19 cellular contexts compared by ENCODE assay signal in the genomic region with DNA sequence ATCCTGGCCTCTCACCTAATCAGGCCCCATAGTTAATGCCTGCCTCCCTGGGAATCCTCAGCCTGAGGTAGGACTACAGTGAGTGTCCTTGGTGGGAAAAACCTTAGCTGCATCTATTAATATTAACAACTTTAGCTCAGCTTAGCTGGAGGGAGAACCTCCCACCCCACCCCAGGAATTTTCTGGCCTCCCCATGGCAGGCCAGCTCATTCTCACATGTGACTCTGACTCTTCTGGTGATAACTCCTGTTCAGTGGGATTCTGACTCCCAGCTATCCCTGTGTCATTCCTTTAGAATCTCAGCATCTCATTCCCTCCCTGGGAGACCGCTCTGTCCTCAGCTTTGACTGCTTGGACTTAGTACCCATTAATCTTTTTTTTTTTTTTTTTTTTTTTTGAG. TPM values are rescaled to one million over a fixed set of nuclear protein-coding genes. Genes with fewer than 3 reads are reported as not detected.
DNase-seq lines count a peak whose midpoint lies in the region; ATAC-seq, FAIRE-seq and TF ChIP-seq lines count a peak whose summit lies in the region.
"Had no signal": no experiment of that assay in that cellular context is flagged by ENCODE, and none has a peak within 500 bp of the region (broad histone marks: within the 10 kb centered on the region; RNA-seq: fewer than 3 reads in every experiment).

No MANE protein-coding gene starts in this region.

- TF ChIP-seq CTCF in epithelial cell of proximal tubule (conservative IDR thresholded peaks at IDR 0.05; ENCODE audit: low read depth, low read length) (no peak), upper lobe of right lung (IDR thresholded peaks at IDR 0.05) (no peak), esophagus squamous epithelium (IDR thresholded peaks at IDR 0.05) (no peak)

- DNase-seq in EL = peak; percentile 91
- peak; percentile 96 for DNase-seq in RCC 7860 (ENCODE audit: low spot score)
- DNase-seq in epithelial cell of proximal tubule (ENCODE audit: low read depth) = peak; percentile 99
- peak; percentile 22 for DNase-seq in non-pigmented ciliary epithelial cell (ENCODE audit: low read depth)
- DNase-seq in medulla oblongata (ENCODE audit: extremely low spot score) = no peak
- DNase-seq in upper lobe of right lung = no peak
- DNase-seq in esophagus squamous epithelium (lab: John Stamatoyannopoulos, UW) = no peak
- DNase-seq in ecto neural progenitor cell (ENCODE audit: low spot score) = no peak
- DNase-seq: activated CD8-positive, alpha-beta memory T cell treated with anti-CD3 and anti-CD28 coated beads, Interleukin-2, amount 50 U/mL, for 48 hours; CD4-positive, alpha-beta memory T cell; GDM1; H7; MM.1S; substantia nigra had no signal

- H3K36me3 ChIP-seq in upper lobe of right lung (no peaks in the 10 kb centered on the region), esophagus squamous epithelium (no peaks in the 10 kb centered on the region)

- no peaks in the 10 kb centered on the region for H3K27me3 ChIP-seq in upper lobe of right lung
- H3K27me3 ChIP-seq in esophagus squamous epithelium = no peaks in the 10 kb centered on the region

- TF ChIP-seq POLR2A in esophagus squamous epithelium (IDR thresholded peaks at IDR 0.05) = no peak

- H3K27ac ChIP-seq in upper lobe of right lung (no peak overlapping the region), esophagus squamous epithelium (no peak overlapping the region)

- H3K4me1 ChIP-seq in upper lobe of right lung (no peaks in the 10 kb centered on the region), esophagus squamous epithelium (no peaks in the 10 kb centered on the region)

- ATAC-seq in upper lobe of right lung = no peak
- ATAC-seq: activated naive CD4-positive, alpha-beta T cell treated with anti-CD3 and anti-CD28 coated beads, Interleukin-2, amount 50 U/mL, for 72 hours had no signal

- intact Hi-C loops in upper lobe of right lung (cut with DNase I) (no loop called here), esophagus squamous epithelium (cut with DNase I) (no loop called here)

- no peaks in the 10 kb centered on the region for H3K9me3 ChIP-seq in upper lobe of right lung
- H3K9me3 ChIP-seq in esophagus squamous epithelium = no peaks in the 10 kb centered on the region

- 93 to 94% methylated on average over 1 of the region's 1 CpG for WGBS in esophagus squamous epithelium, 2 donors

- H3K4me3 ChIP-seq in epithelial cell of proximal tubule (ENCODE audit: low read depth, low read length) = no peak overlapping the region
- no peak overlapping the region for H3K4me3 ChIP-seq in upper lobe of right lung
- no peak overlapping the region for H3K4me3 ChIP-seq in esophagus squamous epithelium

- peak; percentile 92 for FAIRE-seq in RCC 7860 (lab: Jason Lieb, UNC)
- FAIRE-seq: GM18507 had no signal

RNA-seq across cellular contexts. Expression of a gene that starts 14.5 kb away (rescaled TPM):
- 0.51 and 1.6 TPM in 2 replicates for total RNA-seq in epithelial cell of proximal tubule
- 1.2 TPM for total RNA-seq in upper lobe of right lung
- total RNA-seq in esophagus squamous epithelium = under 1 TPM in 1 of 4 donors, not detected in 3; 0.76 TPM
- total RNA-seq: activated naive CD4-positive, alpha-beta T cell treated with anti-CD3 and anti-CD28 coated beads, Interleukin-2, amount 50 U/mL, for 72 hours; CD4-positive, alpha-beta memory T cell; left lobe of liver had no signal

RNA-seq across cellular contexts. Expression of a gene that starts 17.6 kb away (rescaled TPM):
- total RNA-seq in epithelial cell of proximal tubule = not detected in 2 replicates
- 0.29 TPM for total RNA-seq in upper lobe of right lung
- total RNA-seq in esophagus squamous epithelium = not detected
- total RNA-seq: activated naive CD4-positive, alpha-beta T cell treated with anti-CD3 and anti-CD28 coated beads, Interleukin-2, amount 50 U/mL, for 72 hours; CD4-positive, alpha-beta memory T cell; glomerular endothelial cell; left lobe of liver; WTC11 had no signal

RNA-seq across cellular contexts. Expression of a gene that starts 43.9 kb away (rescaled TPM):
- 0.23 and 0.65 TPM in 2 replicates for total RNA-seq in epithelial cell of proximal tubule
- total RNA-seq in upper lobe of right lung = 1.2 TPM
- 1 to 10 TPM in 2 of 4 donors, under 1 TPM in 1, not detected in 1; 0.38 to 1.1 (median 1.1) TPM for total RNA-seq in esophagus squamous epithelium

Comparison
In these comparisons a context has a peak if more than half of its experiments do, and no peak if none do; other contexts are left out.
1. DNase-seq: peak in EL (single experiment), RCC 7860 (single experiment), epithelial cell of proximal tubule (single experiment) and non-pigmented ciliary epithelial cell (single experiment); none in medulla oblongata (single experiment), upper lobe of right lung (single experiment), esophagus squamous epithelium (single experiment) and ecto neural progenitor cell (single experiment).